In the genomic region with DNA sequence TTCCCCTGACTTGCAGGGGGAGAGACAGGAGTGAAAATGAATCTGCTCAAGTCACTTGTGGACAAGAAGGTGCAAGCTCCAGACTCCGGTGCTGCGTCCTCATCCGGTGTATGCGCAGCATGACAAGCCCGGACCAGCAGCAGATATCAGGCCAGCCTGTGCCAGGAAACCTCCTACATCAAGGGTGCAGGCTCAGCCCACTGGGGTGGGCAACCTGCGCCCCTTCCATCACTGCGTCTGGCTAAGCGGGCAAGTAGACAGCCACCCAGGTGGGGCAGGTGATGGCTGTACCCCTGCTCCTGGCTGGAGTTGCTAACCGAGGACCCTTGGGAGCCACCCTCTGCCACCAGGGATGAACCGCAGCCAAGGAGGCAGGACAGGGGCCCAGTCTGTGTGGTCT, we compare ENCODE assay signal across 18 cellular contexts. TPM values are rescaled to one million over a fixed set of nuclear protein-coding genes. Genes with fewer than 3 reads are reported as not detected.
"Had no signal": no experiment of that assay in that cellular context is flagged by ENCODE, and none has a peak within 500 bp of the region (broad histone marks: within the 10 kb centered on the region; RNA-seq: fewer than 3 reads in every experiment).

No MANE protein-coding gene starts in this region.

- H3K27me3 ChIP-seq: ovary, transverse colon had no signal

- H3K4me3 Mint-ChIP-seq: immature natural killer cell; naive thymus-derived CD8-positive, alpha-beta T cell; neural crest cell; stimulated activated effector memory CD8-positive, alpha-beta T cell treated with anti-CD3 and anti-CD28 coated beads, Interleukin-12 subunit alpha, Interleukin-12 subunit beta, amount 100 ng/mL, for 72 hours had no signal

- H3K9me3 Mint-ChIP-seq: immature natural killer cell; neural crest cell; stimulated activated effector memory CD8-positive, alpha-beta T cell treated with anti-CD3 and anti-CD28 coated beads, Interleukin-12 subunit alpha, Interleukin-12 subunit beta, amount 100 ng/mL, for 72 hours had no signal

- DNase-seq: effector memory CD4-positive, alpha-beta T cell; immature natural killer cell; naive thymus-derived CD8-positive, alpha-beta T cell; nucleus accumbens; ovary; right cardiac atrium; stimulated activated CD4-positive, alpha-beta T cell treated with anti-CD3 and anti-CD28 coated beads, Interleukin-4, amount 100 ng/mL, for 1 hour; stimulated activated CD8-positive, alpha-beta memory T cell treated with anti-CD3 and anti-CD28 coated beads, Interleukin-4, amount 100 ng/mL, for 48 hours; stomach; substantia nigra had no signal

- ATAC-seq: naive thymus-derived CD8-positive, alpha-beta T cell; right cardiac atrium had no signal

- H3K27ac ChIP-seq: epithelial cell of prostate, esophagus muscularis mucosa, ovary, stomach, thoracic aorta, transverse colon had no signal

- H3K27ac Mint-ChIP-seq: immature natural killer cell; naive thymus-derived CD8-positive, alpha-beta T cell; progenitor cell of endocrine pancreas; stimulated activated effector memory CD8-positive, alpha-beta T cell treated with anti-CD3 and anti-CD28 coated beads, Interleukin-12 subunit alpha, Interleukin-12 subunit beta, amount 100 ng/mL, for 72 hours had no signal

- H3K9me3 ChIP-seq: esophagus muscularis mucosa, mucosa of descending colon, ovary, stomach, thoracic aorta, transverse colon had no signal

- H3K4me1 Mint-ChIP-seq: immature natural killer cell; naive thymus-derived CD8-positive, alpha-beta T cell; neural crest cell had no signal

- H3K36me3 ChIP-seq: esophagus muscularis mucosa, ovary, stomach, thoracic aorta, transverse colon had no signal

- H3K4me1 ChIP-seq: esophagus muscularis mucosa, stomach, transverse colon had no signal

- H3K4me3 ChIP-seq: esophagus muscularis mucosa, mucosa of descending colon, ovary, stomach, thoracic aorta, transverse colon had no signal

RNA-seq across cellular contexts. Expression of gene SLC15A1, which starts 32.9 kb away (rescaled TPM):
- polyA plus RNA-seq: immature natural killer cell; naive thymus-derived CD8-positive, alpha-beta T cell; right cardiac atrium had no signal
